ENCODE assay signal across 27 cellular contexts in genomic region chr5:26231316-26231715, GRCh38.
"Had no signal": no experiment of that assay in that cellular context is flagged by ENCODE, and none has a peak within 500 bp of the region (broad histone marks: within the 10 kb centered on the region; RNA-seq: fewer than 3 reads in every experiment).

No MANE protein-coding gene starts in this region.

- FAIRE-seq: urothelium cell line had no signal

- H3K4me1 ChIP-seq: stomach, suprapubic skin, testis, thyroid gland, tibial artery, tibial nerve, transverse colon, upper lobe of left lung, upper lobe of right lung, uterus, vagina had no signal

- H3K9me3 ChIP-seq: suprapubic skin, testis, thoracic aorta, thyroid gland, tibial artery, tibial nerve, transverse colon, upper lobe of right lung, uterus, vagina had no signal

- ATAC-seq: stimulated activated effector memory CD8-positive, alpha-beta T cell treated with anti-CD3 and anti-CD28 coated beads, Interleukin-12 subunit alpha, Interleukin-12 subunit beta, amount 100 ng/mL, for 72 hours; stimulated activated memory B cell treated with anti-CD40 and anti-IgM and Interleukin-4, amounts not matched to agents 10 μg/mL and 1 μg/mL and 100 μg/mL, for 72 hours; stimulated activated naive B cell treated with anti-CD40 and anti-IgM and Interleukin-4, amounts not matched to agents 10 μg/mL and 1 μg/mL and 100 μg/mL, for 72 hours; stimulated activated naive CD8-positive, alpha-beta T cell treated with anti-CD3 and anti-CD28 coated beads, Interleukin-15, amount 100 ng/mL, for 72 hours; stimulated activated naive CD8-positive, alpha-beta T cell treated with anti-CD3 and anti-CD28 coated beads, Interleukin-15, Interleukin-2, amounts not matched to agents 100 U/mL and 50 U/mL, for 24 hours; upper lobe of right lung had no signal

- H3K27me3 ChIP-seq: stomach, suprapubic skin, testis, thyroid gland, tibial artery, tibial nerve, transverse colon, upper lobe of left lung, upper lobe of right lung, uterus, vagina had no signal

- H3K36me3 ChIP-seq: stomach, suprapubic skin, thoracic aorta, thyroid gland, tibial artery, tibial nerve, transverse colon, upper lobe of left lung, upper lobe of right lung, uterus, vagina had no signal

- H3K27ac ChIP-seq: stomach, suprapubic skin, testis, thoracic aorta, thyroid gland, tibial artery, tibial nerve, transverse colon, upper lobe of left lung, upper lobe of right lung, uterus, vagina had no signal

- H3K4me3 ChIP-seq: stomach, suprapubic skin, testis, thoracic aorta, thyroid gland, tibial artery, tibial nerve, transverse colon, upper lobe of left lung, upper lobe of right lung, uterus, vagina had no signal

- DNase-seq: stimulated activated CD4-positive, alpha-beta T cell treated with anti-CD3 and anti-CD28 coated beads, Interleukin-2, amount 100 ng/mL, for 48 hours; stimulated activated CD4-positive, alpha-beta T cell treated with anti-CD3 and anti-CD28 coated beads, Interleukin-4, amount 100 ng/mL, for 1 hour; stimulated activated CD4-positive, alpha-beta T cell treated with anti-CD3 and anti-CD28 coated beads, Interleukin-4, amount 100 ng/mL, for 24 hours; stimulated activated CD4-positive, alpha-beta T cell treated with anti-CD3 and anti-CD28 coated beads, Interleukin-4, amount 100 ng/mL, for 4 hours; stimulated activated CD8-positive, alpha-beta memory T cell treated with anti-CD3 and anti-CD28 coated beads, Interleukin-4, amount 100 ng/mL, for 48 hours; stimulated activated naive B cell treated with anti-CD40 and anti-IgM and Interleukin-4, amounts not matched to agents 10 μg/mL and 1 μg/mL and 100 μg/mL, for 72 hours; stimulated activated naive CD4-positive, alpha-beta T cell; stimulated activated naive CD4-positive, alpha-beta T cell treated with Interleukin-2 at 50 U/mL for 16 hours; stimulated activated naive CD8-positive, alpha-beta T cell treated with anti-CD3 and anti-CD28 coated beads, Interleukin-15, amount 100 ng/mL, for 72 hours; stimulated activated naive CD8-positive, alpha-beta T cell treated with anti-CD3 and anti-CD28 coated beads, Interleukin-15, Interleukin-2, amounts not matched to agents 100 U/mL and 50 U/mL, for 24 hours; stomach; substantia nigra; testis; thyroid gland; tibial artery; transverse colon; trophoblast cell; upper lobe of left lung; upper lobe of right lung; uterus had no signal
